25 cellular contexts compared by ENCODE assay signal in genomic region chr22:39087098-39087497, GRCh38. TPM values are rescaled to one million over a fixed set of nuclear protein-coding genes. Genes with fewer than 3 reads are reported as not detected.
A peak's percentile ranks its signal among the peaks of the same experiment; 100 is the strongest.
DNase-seq lines count a peak whose midpoint lies in the region; ATAC-seq, FAIRE-seq and TF ChIP-seq lines count a peak whose summit lies in the region.
"Had no signal": no experiment of that assay in that cellular context is flagged by ENCODE, and none has a peak within 500 bp of the region (broad histone marks: within the 10 kb centered on the region; RNA-seq: fewer than 3 reads in every experiment).

No MANE protein-coding gene starts in this region.

- H3K27ac ChIP-seq in HEK293 (ENCODE audit: extremely low read depth, low read depth, low read length) (no peak overlapping the region), neuronal stem cell (replicated peaks; ENCODE audit: low read length) (no peak overlapping the region), colonic mucosa (no peak overlapping the region), HepG2 (ENCODE audit: extremely low read length, insufficient read depth, low read length) (no peak overlapping the region)
- H3K27ac ChIP-seq: adrenal gland, brain microvascular endothelial cell, stomach, transverse colon had no signal

- no peaks in the 10 kb centered on the region for H3K9me3 Mint-ChIP-seq in activated CD4-positive, alpha-beta T cell treated with anti-CD3 and anti-CD28 coated beads for 36 hours (ENCODE audit: low read depth)
- no peaks in the 10 kb centered on the region for H3K9me3 Mint-ChIP-seq in activated naive CD8-positive, alpha-beta T cell treated with anti-CD3 and anti-CD28 coated beads, Interleukin-2, amount 10 ng/mL, durations not matched to agents 7 days and 5 days

- no peak overlapping the region for H4K8ac ChIP-seq in neuronal stem cell (ENCODE audit: low read depth, low read length)

- H3K18ac ChIP-seq in neuronal stem cell (ENCODE audit: low read length), result peak overlapping the region; percentile 83

- H3K9me3 ChIP-seq in HEK293 (ENCODE audit: control insufficient read depth, insufficient read depth, low read depth, low read length) (no peaks in the 10 kb centered on the region), neuronal stem cell (replicated peaks in 1 of 2; ENCODE audit: control insufficient read depth in 2 of 2, insufficient read depth in 1 of 2, low read depth in 1 of 2, low read length in 2 of 2) (no peaks in the 10 kb centered on the region), colonic mucosa (no peaks in the 10 kb centered on the region), HepG2 (ENCODE audit: low read length) (no peaks in the 10 kb centered on the region)
- H3K9me3 ChIP-seq: adrenal gland, BE2C, esophagus muscularis mucosa, mucosa of descending colon, stomach, transverse colon had no signal

- no peak overlapping the region for H3K4me3 Mint-ChIP-seq in activated CD4-positive, alpha-beta T cell treated with anti-CD3 and anti-CD28 coated beads for 36 hours
- H3K4me3 Mint-ChIP-seq in activated naive CD8-positive, alpha-beta T cell treated with anti-CD3 and anti-CD28 coated beads, Interleukin-2, amount 10 ng/mL, durations not matched to agents 7 days and 5 days, result peak overlapping the region; percentile 36

- no peak overlapping the region for H2BK120ac ChIP-seq in neuronal stem cell (ENCODE audit: low read depth, low read length)

- H3K79me1 ChIP-seq in neuronal stem cell (ENCODE audit: low read depth, low read length), result no peaks in the 10 kb centered on the region

- no peaks in the 10 kb centered on the region for H3K27me3 Mint-ChIP-seq in activated CD4-positive, alpha-beta T cell treated with anti-CD3 and anti-CD28 coated beads for 36 hours
- no peaks in the 10 kb centered on the region for H3K27me3 Mint-ChIP-seq in activated naive CD8-positive, alpha-beta T cell treated with anti-CD3 and anti-CD28 coated beads, Interleukin-2, amount 10 ng/mL, durations not matched to agents 7 days and 5 days

- no peak overlapping the region for H3K14ac ChIP-seq in neuronal stem cell (ENCODE audit: low read length)

- CTCF ChIA-PET in activated CD4-positive, alpha-beta T cell treated with anti-CD3 and anti-CD28 coated beads for 36 hours (lab: Charles Lee), result no interaction called here
- CTCF ChIA-PET in HEK293 (lab: Yijun Ruan, JAX) (no interaction called here), HepG2 (lab: Yijun Ruan, JAX; ENCODE audit: low intra/inter-chr PET ratio, low total read pairs) (no interaction called here)

- H4K20me1 ChIP-seq in HepG2 (ENCODE audit: insufficient read depth, low read length), result no peaks in the 10 kb centered on the region

- intact Hi-C loops in activated CD4-positive, alpha-beta T cell treated with anti-CD3 and anti-CD28 coated beads for 36 hours (cut with DNase I, micrococcal nuclease), result no loop called here
- intact Hi-C loops in colonic mucosa (cut with DNase I), result no loop called here
- intact Hi-C loops in HepG2 (cut with micrococcal nuclease; ENCODE audit: unreplicated experiment), result no loop called here

- no peak overlapping the region for H3K4me3 ChIP-seq in HEK293 (ENCODE audit: low read depth, low read length)
- H3K4me3 ChIP-seq in neuronal stem cell (ENCODE audit: low read length in 2 of 2), result no peak overlapping the region
- H3K4me3 ChIP-seq in colonic mucosa, result no peak overlapping the region
- H3K4me3 ChIP-seq in HepG2 (replicated peaks in 1 of 3; ENCODE audit: insufficient read depth in 1 of 3, low read depth in 2 of 3, low read length in 3 of 3), result no peak overlapping the region
- H3K4me3 ChIP-seq: adrenal gland, esophagus muscularis mucosa, mucosa of descending colon, smooth muscle cell, stomach, transverse colon had no signal

- H3K27me3 ChIP-seq in neuronal stem cell (ENCODE audit: control insufficient read depth in 3 of 3, insufficient read depth in 3 of 3, low read depth in 1 of 3, low read length in 3 of 3), result peaks cover 0 to 43% (median 0%) of the 10 kb centered on the region in 3 experiments
- H3K27me3 ChIP-seq in colonic mucosa, result no peaks in the 10 kb centered on the region
- H3K27me3 ChIP-seq in HepG2 (ENCODE audit: control insufficient read depth in 1 of 2, insufficient read depth in 2 of 2, low read length in 2 of 2), result peaks cover 12 to 40% of the 10 kb centered on the region in 2 experiments; a peak in 4 of 5 replicates
- H3K27me3 ChIP-seq: adrenal gland, BE2C, brain microvascular endothelial cell, esophagus muscularis mucosa had no signal

- no peak for TF ChIP-seq POLR2A in HepG2 (IDR thresholded peaks at IDR 0.05; ENCODE audit: insufficient read depth in 1 of 2, low read depth in 2 of 2, low read length in 2 of 2)

- no peak overlapping the region for H3K4me2 ChIP-seq in neuronal stem cell (ENCODE audit: insufficient read depth, low read length, poor library complexity, severe bottlenecking)
- H3K4me2 ChIP-seq in HepG2 (ENCODE audit: low read depth, low read length), result no peak overlapping the region
- H3K4me2 ChIP-seq: smooth muscle cell had no signal

- H2BK12ac ChIP-seq in neuronal stem cell (ENCODE audit: low read length), result peak overlapping the region; percentile 46

- TF ChIP-seq RAD21 in HepG2 (CRISPR knock-in tag; IDR thresholded peaks at IDR 0.05), result no peak

- H3K36me3 ChIP-seq in HEK293 (ENCODE audit: control insufficient read depth in 2 of 2, insufficient read depth in 1 of 2, low read length in 2 of 2) (no peaks in the 10 kb centered on the region), neuronal stem cell (replicated peaks in 1 of 2; ENCODE audit: control insufficient read depth in 2 of 2, insufficient read depth in 2 of 2, low read length in 2 of 2) (no peaks in the 10 kb centered on the region), colonic mucosa (no peaks in the 10 kb centered on the region), HepG2 (replicated peaks in 1 of 2; ENCODE audit: control insufficient read depth in 1 of 2, insufficient read depth in 2 of 2, low read length in 2 of 2) (no peaks in the 10 kb centered on the region)
- H3K36me3 ChIP-seq: adrenal gland, BE2C, brain microvascular endothelial cell, transverse colon had no signal

- no peak overlapping the region for H3K9ac ChIP-seq in neuronal stem cell (ENCODE audit: low read depth, low read length, poor library complexity)
- no peak overlapping the region for H3K9ac ChIP-seq in colonic mucosa (ENCODE audit: low read depth in 2 of 2, low read length in 2 of 2)
- no peak overlapping the region for H3K9ac ChIP-seq in HepG2 (ENCODE audit: insufficient read depth, low read depth, low read length)

- peak overlapping the region; percentile 73 for H3K23ac ChIP-seq in neuronal stem cell (ENCODE audit: low read depth, low read length, poor library complexity)

- H2BK15ac ChIP-seq in neuronal stem cell (ENCODE audit: low read length), result peak overlapping the region; percentile 81

- no peak for ATAC-seq in activated CD4-positive, alpha-beta T cell treated with anti-CD3 and anti-CD28 coated beads for 36 hours
- ATAC-seq in activated naive CD8-positive, alpha-beta T cell treated with anti-CD3 and anti-CD28 coated beads, Interleukin-2, amount 10 ng/mL, durations not matched to agents 7 days and 5 days (ENCODE audit: low read depth), result no peak
- no peak for ATAC-seq in GM21825 (IDR thresholded peaks at IDR 0.05; ENCODE audit: unreplicated experiment)
- ATAC-seq in HepG2, result no peak
- ATAC-seq: mucosa of descending colon had no signal

- H3K4me1 ChIP-seq in HEK293 (ENCODE audit: control insufficient read depth, insufficient read depth, low read length) (0 out of 2 replicates have a peak, but pooled peaks cover 2% of the 10 kb centered on the region), neuronal stem cell (ENCODE audit: control insufficient read depth in 2 of 2, insufficient read depth in 1 of 2, low read depth in 1 of 2, low read length in 2 of 2) (peaks cover 6 to 16% of the 10 kb centered on the region in 2 donors), colonic mucosa (no peaks in the 10 kb centered on the region), HepG2 (ENCODE audit: insufficient read depth, low read length) (no peaks in the 10 kb centered on the region)
- H3K4me1 ChIP-seq: adrenal gland, transverse colon had no signal

- in situ Hi-C loops in HepG2 (cut with HindIII; ENCODE audit: extremely low pct_ligation_motif_present, low pct_unique_long_range_greater_than_20kb), result no loop called here

- no peak overlapping the region for H4K91ac ChIP-seq in neuronal stem cell (ENCODE audit: low read depth, low read length, poor library complexity)

- H3K79me2 ChIP-seq in HepG2 (ENCODE audit: insufficient read depth, low read length), result no peaks in the 10 kb centered on the region

- no peak for TF ChIP-seq CTCF in HEK293 (tag by site-specific recombination; IDR thresholded peaks at IDR 0.05)
- TF ChIP-seq CTCF in colonic mucosa (IDR thresholded peaks at IDR 0.05), result no peak
- TF ChIP-seq CTCF in HepG2 (CRISPR knock-in tag; IDR thresholded peaks at IDR 0.05), result no peak

- POLR2A ChIA-PET in activated CD4-positive, alpha-beta T cell treated with anti-CD3 and anti-CD28 coated beads for 36 hours (lab: Charles Lee), result no interaction called here
- POLR2A ChIA-PET in HEK293 (lab: Yijun Ruan, JAX) (no interaction called here), HepG2 (lab: Yijun Ruan, JAX) (no interaction called here)
- POLR2A ChIA-PET in activated naive CD8-positive, alpha-beta T cell treated with anti-CD3 and anti-CD28 coated beads, Interleukin-2, amount 10 ng/mL, durations not matched to agents 7 days and 5 days (lab: Charles Lee), result interaction anchor here (5.2 kb wide), 1 partner anchor 12 kb away, joined by 22 read pairs; no protein-coding TSS in a partner anchor

- H3K4me1 Mint-ChIP-seq in activated CD4-positive, alpha-beta T cell treated with anti-CD3 and anti-CD28 coated beads for 36 hours, result peaks cover 59% of the 10 kb centered on the region
- H3K4me1 Mint-ChIP-seq in activated naive CD8-positive, alpha-beta T cell treated with anti-CD3 and anti-CD28 coated beads, Interleukin-2, amount 10 ng/mL, durations not matched to agents 7 days and 5 days, result peaks cover 72% of the 10 kb centered on the region

- BruUV-seq in HepG2 (replicated peaks; lab: Mats Ljungman, UMichigan), result no TSS peak

- no peak for FAIRE-seq in HepG2 (lab: Jason Lieb, UNC)
- FAIRE-seq: A204.1, frontal cortex, islet of Langerhans had no signal

- H2AFZ ChIP-seq in neuronal stem cell (ENCODE audit: low read length) (no peak overlapping the region), HepG2 (ENCODE audit: low read length) (no peak overlapping the region)

- H3K4ac ChIP-seq in neuronal stem cell (ENCODE audit: low read length), result no peak overlapping the region

- H3K36me3 Mint-ChIP-seq in activated CD4-positive, alpha-beta T cell treated with anti-CD3 and anti-CD28 coated beads for 36 hours (ENCODE audit: low read depth), result peaks cover 3% of the 10 kb centered on the region
- H3K36me3 Mint-ChIP-seq in activated naive CD8-positive, alpha-beta T cell treated with anti-CD3 and anti-CD28 coated beads, Interleukin-2, amount 10 ng/mL, durations not matched to agents 7 days and 5 days, result peaks cover 28% of the 10 kb centered on the region

- H2BK5ac ChIP-seq in neuronal stem cell (ENCODE audit: low read length), result no peak overlapping the region

- H3K27ac Mint-ChIP-seq in activated CD4-positive, alpha-beta T cell treated with anti-CD3 and anti-CD28 coated beads for 36 hours, result peak overlapping the region; percentile 31
- peak overlapping the region; percentile 83 for H3K27ac Mint-ChIP-seq in activated naive CD8-positive, alpha-beta T cell treated with anti-CD3 and anti-CD28 coated beads, Interleukin-2, amount 10 ng/mL, durations not matched to agents 7 days and 5 days

- no peak for TF ChIP-seq EP300 in HepG2 (IDR thresholded peaks at IDR 0.05; ENCODE audit: low read depth in 2 of 2, low read length in 2 of 2)
- TF ChIP-seq EP300 in HepG2 (CRISPR knock-in tag; IDR thresholded peaks at IDR 0.05; ENCODE audit: borderline replicate concordance), result no peak

- H2AK5ac ChIP-seq in neuronal stem cell (ENCODE audit: low read depth, low read length), result no peak overlapping the region

- no peak for DNase-seq in activated CD4-positive, alpha-beta T cell treated with anti-CD3 and anti-CD28 coated beads for 36 hours
- no peak for DNase-seq in activated CD4-positive, alpha-beta T cell treated with anti-CD3 and anti-CD28 coated beads for 48 hours
- DNase-seq in activated naive CD8-positive, alpha-beta T cell treated with anti-CD3 and anti-CD28 coated beads, Interleukin-2, amount 10 ng/mL, durations not matched to agents 7 days and 5 days, result no peak
- DNase-seq in neuronal stem cell (ENCODE audit: low spot score) (no peak), colonic mucosa (no peak), HepG2 (ENCODE audit: low spot score) (no peak)
- DNase-seq: activated CD4-positive, alpha-beta T cell treated with anti-CD3 and anti-CD28 coated beads, Interleukin-2, amount 50 U/mL, for 48 hours; brain microvascular endothelial cell; NCI-H1092; NCI-H1930; NCI-H345; stimulated activated CD4-positive, alpha-beta T cell treated with anti-CD3 and anti-CD28 coated beads, Interleukin-2, amount 100 ng/mL, for 48 hours; stomach; transverse colon had no signal

- no CpG with 5 or more reads among the region's 6 CpGs for WGBS in neuronal stem cell (ENCODE audit: extremely low coverage in 2 of 2, insufficient read length in 2 of 2, insufficient replicate concordance in 1 of 2), 2 donors
- WGBS in HepG2 (ENCODE audit: low lambda C conversion rate), result 57% methylated on average over 6 of the region's 6 CpGs

RNA-seq across cellular contexts. Expression of gene APOBEC3H, which starts 9.9 kb away (rescaled TPM):
- total RNA-seq in activated CD4-positive, alpha-beta T cell treated with anti-CD3 and anti-CD28 coated beads for 36 hours, result 1 to 10 TPM; 5.2 to 7.3 TPM
- 10 to 100 TPM; 75.5 to 84.9 TPM for total RNA-seq in activated naive CD8-positive, alpha-beta T cell treated with anti-CD3 and anti-CD28 coated beads, Interleukin-2, amount 10 ng/mL, durations not matched to agents 7 days and 5 days
- polyA plus RNA-seq in neuronal stem cell (2013, experiment 1 of 2), result 2.4 TPM
- polyA plus RNA-seq in neuronal stem cell (2013, experiment 2 of 2), result 2.0 TPM
- total RNA-seq in colonic mucosa, result under 1 TPM in 1 of 2 donors, not detected in 1; 0.45 TPM
- total RNA-seq in HepG2 (2016; rRNA removed; fragmentation: Illumina TruSeq; extraction: Trizol), result 0.31 and 1.0 TPM in 2 replicates
- total RNA-seq in HepG2 (2016; cell fraction: cytosol; rRNA removed; fragmentation: Illumina TruSeq; extraction: Trizol; ENCODE audit: low read depth), result not detected in 2 replicates
- total RNA-seq in HepG2 (2016; cell fraction: insoluble cytoplasmic fraction; rRNA removed; fragmentation: Illumina TruSeq; extraction: Trizol), result 0.25 and 0.32 TPM in 2 replicates
- total RNA-seq in HepG2 (2016; cell fraction: membrane; rRNA removed; fragmentation: Illumina TruSeq; extraction: Trizol), result 0.37 and 0.38 TPM in 2 replicates
- not detected in 2 replicates for total RNA-seq in HepG2 (2016; cell fraction: nucleus; rRNA removed; fragmentation: Illumina TruSeq; extraction: Trizol)
- polyA plus RNA-seq in HepG2 (2011; rRNA removed), result 0.18 and 0.20 TPM in 2 replicates
- polyA plus RNA-seq in HepG2 (2011; cell fraction: cytosol; rRNA removed), result 0.08 and 0.13 TPM in 2 replicates
- polyA plus RNA-seq in HepG2 (2011; cell fraction: nucleus; rRNA removed), result not detected in 2 replicates
- polyA plus RNA-seq in HepG2 (2012), result not detected in 2 replicates
- 0.17 TPM in 1 of 2 replicates, not detected in the other for polyA plus RNA-seq in HepG2 (2016; cell fraction: cytosol; fragmentation: Illumina TruSeq; extraction: Trizol; ENCODE audit: low read depth)
- polyA plus RNA-seq in HepG2 (2016; cell fraction: insoluble cytoplasmic fraction; fragmentation: Illumina TruSeq; extraction: Trizol; ENCODE audit: low read depth), result 0.46 and 0.52 TPM in 2 replicates
- 0.27 and 0.29 TPM in 2 replicates for polyA plus RNA-seq in HepG2 (2016; cell fraction: membrane; fragmentation: Illumina TruSeq; extraction: Trizol; ENCODE audit: low read depth)
- not detected in 2 replicates for polyA plus RNA-seq in HepG2 (2016; cell fraction: nucleus; fragmentation: Illumina TruSeq; extraction: Trizol; ENCODE audit: insufficient read depth, low read depth)
- 0.16 TPM in 2 replicates for polyA minus RNA-seq in HepG2 (2011; rRNA and poly(A)+ RNA removed; ENCODE audit: low replicate concordance)
- polyA minus RNA-seq in HepG2 (2011; cell fraction: cytosol; rRNA and poly(A)+ RNA removed), result not detected in 2 replicates
- polyA minus RNA-seq in HepG2 (2011; cell fraction: nucleus; rRNA and poly(A)+ RNA removed), result not detected in 2 replicates
- total RNA-seq: frontal cortex, lower leg skin had no signal

RNA-seq across cellular contexts. Expression of gene APOBEC3G, which starts 10.0 kb away (rescaled TPM):
- 10 to 100 TPM; 45.9 to 47.4 TPM for total RNA-seq in activated CD4-positive, alpha-beta T cell treated with anti-CD3 and anti-CD28 coated beads for 36 hours
- total RNA-seq in activated naive CD8-positive, alpha-beta T cell treated with anti-CD3 and anti-CD28 coated beads, Interleukin-2, amount 10 ng/mL, durations not matched to agents 7 days and 5 days, result 100 to 1,000 TPM; 116 to 118 TPM
- 1.1 TPM for polyA plus RNA-seq in neuronal stem cell (2013, experiment 1 of 2)
- polyA plus RNA-seq in neuronal stem cell (2013, experiment 2 of 2), result 0.79 TPM
- total RNA-seq in colonic mucosa, result 1 to 10 TPM; 2.1 to 3.9 TPM
- total RNA-seq in HepG2 (2016; rRNA removed; fragmentation: Illumina TruSeq; extraction: Trizol), result 2.7 and 3.2 TPM in 2 replicates
- 1.5 and 2.0 TPM in 2 replicates for total RNA-seq in HepG2 (2016; cell fraction: cytosol; rRNA removed; fragmentation: Illumina TruSeq; extraction: Trizol; ENCODE audit: low read depth)
- 2.0 and 3.4 TPM in 2 replicates for total RNA-seq in HepG2 (2016; cell fraction: insoluble cytoplasmic fraction; rRNA removed; fragmentation: Illumina TruSeq; extraction: Trizol)
- 2.8 and 3.4 TPM in 2 replicates for total RNA-seq in HepG2 (2016; cell fraction: membrane; rRNA removed; fragmentation: Illumina TruSeq; extraction: Trizol)
- total RNA-seq in HepG2 (2016; cell fraction: nucleus; rRNA removed; fragmentation: Illumina TruSeq; extraction: Trizol), result 2.6 and 3.3 TPM in 2 replicates
- polyA plus RNA-seq in HepG2 (2011; rRNA removed), result 4.1 and 5.7 TPM in 2 replicates
- polyA plus RNA-seq in HepG2 (2011; cell fraction: cytosol; rRNA removed), result 3.7 and 4.8 TPM in 2 replicates
- polyA plus RNA-seq in HepG2 (2011; cell fraction: nucleus; rRNA removed), result 4.2 and 5.2 TPM in 2 replicates
- 2.9 and 3.6 TPM in 2 replicates for polyA plus RNA-seq in HepG2 (2012)
- 0.94 and 1.5 TPM in 2 replicates for polyA plus RNA-seq in HepG2 (2016; cell fraction: cytosol; fragmentation: Illumina TruSeq; extraction: Trizol; ENCODE audit: low read depth)
- 2.4 TPM in 2 replicates for polyA plus RNA-seq in HepG2 (2016; cell fraction: insoluble cytoplasmic fraction; fragmentation: Illumina TruSeq; extraction: Trizol; ENCODE audit: low read depth)
- polyA plus RNA-seq in HepG2 (2016; cell fraction: membrane; fragmentation: Illumina TruSeq; extraction: Trizol; ENCODE audit: low read depth), result 1.9 and 2.3 TPM in 2 replicates
- 3.0 and 4.1 TPM in 2 replicates for polyA plus RNA-seq in HepG2 (2016; cell fraction: nucleus; fragmentation: Illumina TruSeq; extraction: Trizol; ENCODE audit: insufficient read depth, low read depth)
- polyA minus RNA-seq in HepG2 (2011; rRNA and poly(A)+ RNA removed; ENCODE audit: low replicate concordance), result 0.30 and 5.0 TPM in 2 replicates
- polyA minus RNA-seq in HepG2 (2011; cell fraction: cytosol; rRNA and poly(A)+ RNA removed), result 1.5 and 1.9 TPM in 2 replicates
- 4.2 and 7.7 TPM in 2 replicates for polyA minus RNA-seq in HepG2 (2011; cell fraction: nucleus; rRNA and poly(A)+ RNA removed)

RNA-seq across cellular contexts. Expression of gene APOBEC3F, which starts 46.4 kb away (rescaled TPM):
- total RNA-seq in activated CD4-positive, alpha-beta T cell treated with anti-CD3 and anti-CD28 coated beads for 36 hours, result 10 to 100 TPM; 19.0 to 24.5 TPM
- total RNA-seq in activated naive CD8-positive, alpha-beta T cell treated with anti-CD3 and anti-CD28 coated beads, Interleukin-2, amount 10 ng/mL, durations not matched to agents 7 days and 5 days, result 10 to 100 TPM; 41.4 to 45.1 TPM
- 3.5 TPM for polyA plus RNA-seq in neuronal stem cell (2013, experiment 1 of 2)
- polyA plus RNA-seq in neuronal stem cell (2013, experiment 2 of 2), result 3.9 TPM
- total RNA-seq in colonic mucosa (1 to 10 TPM; 7.0 to 7.3 TPM), HepG2 (2016; rRNA removed; fragmentation: Illumina TruSeq; extraction: Trizol) (2.9 and 3.8 TPM in 2 replicates)
- 1.4 and 1.7 TPM in 2 replicates for total RNA-seq in HepG2 (2016; cell fraction: cytosol; rRNA removed; fragmentation: Illumina TruSeq; extraction: Trizol; ENCODE audit: low read depth)
- total RNA-seq in HepG2 (2016; cell fraction: insoluble cytoplasmic fraction; rRNA removed; fragmentation: Illumina TruSeq; extraction: Trizol), result 2.5 and 3.2 TPM in 2 replicates
- 2.4 and 2.7 TPM in 2 replicates for total RNA-seq in HepG2 (2016; cell fraction: membrane; rRNA removed; fragmentation: Illumina TruSeq; extraction: Trizol)
- total RNA-seq in HepG2 (2016; cell fraction: nucleus; rRNA removed; fragmentation: Illumina TruSeq; extraction: Trizol), result 2.2 and 2.7 TPM in 2 replicates
- polyA plus RNA-seq in HepG2 (2011; rRNA removed), result 2.7 and 3.7 TPM in 2 replicates
- 2.5 and 3.1 TPM in 2 replicates for polyA plus RNA-seq in HepG2 (2011; cell fraction: cytosol; rRNA removed)
- 2.8 and 2.9 TPM in 2 replicates for polyA plus RNA-seq in HepG2 (2011; cell fraction: nucleus; rRNA removed)
- 2.3 and 3.7 TPM in 2 replicates for polyA plus RNA-seq in HepG2 (2012)
- polyA plus RNA-seq in HepG2 (2016; cell fraction: cytosol; fragmentation: Illumina TruSeq; extraction: Trizol; ENCODE audit: low read depth), result 0.87 and 1.3 TPM in 2 replicates
- 4.1 and 4.3 TPM in 2 replicates for polyA plus RNA-seq in HepG2 (2016; cell fraction: insoluble cytoplasmic fraction; fragmentation: Illumina TruSeq; extraction: Trizol; ENCODE audit: low read depth)
- 2.4 and 2.5 TPM in 2 replicates for polyA plus RNA-seq in HepG2 (2016; cell fraction: membrane; fragmentation: Illumina TruSeq; extraction: Trizol; ENCODE audit: low read depth)
- 2.7 and 3.3 TPM in 2 replicates for polyA plus RNA-seq in HepG2 (2016; cell fraction: nucleus; fragmentation: Illumina TruSeq; extraction: Trizol; ENCODE audit: insufficient read depth, low read depth)
- 0.51 and 24.4 TPM in 2 replicates for polyA minus RNA-seq in HepG2 (2011; rRNA and poly(A)+ RNA removed; ENCODE audit: low replicate concordance)
- 4.1 and 7.8 TPM in 2 replicates for polyA minus RNA-seq in HepG2 (2011; cell fraction: cytosol; rRNA and poly(A)+ RNA removed)
- 6.4 and 12.6 TPM in 2 replicates for polyA minus RNA-seq in HepG2 (2011; cell fraction: nucleus; rRNA and poly(A)+ RNA removed)

Comparison
In these comparisons a context has a peak if more than half of its experiments do, and no peak if none do; other contexts are left out.
1. RNA of gene APOBEC3H, which starts 9.9 kb away (total RNA-seq): 75.5 to 84.9 TPM in activated naive CD8-positive, alpha-beta T cell treated with anti-CD3 and anti-CD28 coated beads, Interleukin-2, amount 10 ng/mL, durations not matched to agents 7 days and 5 days; 5.2 to 7.3 TPM in activated CD4-positive, alpha-beta T cell treated with anti-CD3 and anti-CD28 coated beads for 36 hours, 0.45 TPM in colonic mucosa and 0.25 to 1.0 TPM in HepG2; every median in the first group is over 4 times any median in the second.
2. RNA of gene APOBEC3G, which starts 10.0 kb away (total RNA-seq): 116 to 118 TPM in activated naive CD8-positive, alpha-beta T cell treated with anti-CD3 and anti-CD28 coated beads, Interleukin-2, amount 10 ng/mL, durations not matched to agents 7 days and 5 days and 45.9 to 47.4 TPM in activated CD4-positive, alpha-beta T cell treated with anti-CD3 and anti-CD28 coated beads for 36 hours; 2.1 to 3.9 TPM in colonic mucosa and 1.5 to 3.4 TPM in HepG2; every median in the first group is over 4 times any median in the second.